In genomic region chr5:133952729-133953567, GRCh38 we compare ENCODE assay signal across 10 cellular contexts. TPM values are rescaled to one million over a fixed set of nuclear protein-coding genes. Genes with fewer than 3 reads are reported as not detected.
DNase-seq lines count a peak whose midpoint lies in the region; ATAC-seq and TF ChIP-seq lines count a peak whose summit lies in the region.
"Had no signal": no experiment of that assay in that cellular context is flagged by ENCODE, and none has a peak within 500 bp of the region (broad histone marks: within the 10 kb centered on the region; RNA-seq: fewer than 3 reads in every experiment).

No MANE protein-coding gene starts in this region.

- CTCF ChIA-PET in activated CD8-positive, alpha-beta T cell treated with anti-CD3 and anti-CD28 coated beads for 36 hours (lab: Charles Lee), result interaction anchor here (2.3 kb wide), 1 partner anchor 8 kb away, joined by 11 read pairs; no protein-coding TSS in a partner anchor
- CTCF ChIA-PET in activated CD8-positive, alpha-beta T cell treated with anti-CD3 and anti-CD28 coated beads, Interleukin-2, amount 10 ng/mL, durations not matched to agents 7 days and 5 days (lab: Charles Lee), result interaction anchor here (0.7 kb wide), 1 partner anchor 615 kb away, joined by 3 read pairs; no protein-coding TSS in a partner anchor

- H3K4me3 Mint-ChIP-seq in activated CD8-positive, alpha-beta T cell treated with anti-CD3 and anti-CD28 coated beads for 36 hours, result no peak overlapping the region
- H3K4me3 Mint-ChIP-seq in activated CD8-positive, alpha-beta T cell treated with anti-CD3 and anti-CD28 coated beads, Interleukin-2, amount 10 ng/mL, durations not matched to agents 7 days and 5 days, result no peak overlapping the region

- POLR2A ChIA-PET in activated CD8-positive, alpha-beta T cell treated with anti-CD3 and anti-CD28 coated beads for 36 hours (lab: Charles Lee), result interaction anchor here (0.6 kb wide), 1 partner anchor 11 kb away, joined by 3 read pairs; no protein-coding TSS in a partner anchor
- POLR2A ChIA-PET in activated CD8-positive, alpha-beta T cell treated with anti-CD3 and anti-CD28 coated beads, Interleukin-2, amount 10 ng/mL, durations not matched to agents 7 days and 5 days (lab: Charles Lee), result no interaction called here

- H3K27ac Mint-ChIP-seq in activated CD8-positive, alpha-beta T cell treated with anti-CD3 and anti-CD28 coated beads for 36 hours, result peak overlapping the region; percentile 16
- H3K27ac Mint-ChIP-seq in activated CD8-positive, alpha-beta T cell treated with anti-CD3 and anti-CD28 coated beads, Interleukin-2, amount 10 ng/mL, durations not matched to agents 7 days and 5 days, result no peak overlapping the region

- no peaks in the 10 kb centered on the region for H3K9me3 Mint-ChIP-seq in activated CD8-positive, alpha-beta T cell treated with anti-CD3 and anti-CD28 coated beads for 36 hours
- H3K9me3 Mint-ChIP-seq in activated CD8-positive, alpha-beta T cell treated with anti-CD3 and anti-CD28 coated beads, Interleukin-2, amount 10 ng/mL, durations not matched to agents 7 days and 5 days (ENCODE audit: insufficient read depth), result no peaks in the 10 kb centered on the region

- peaks cover 23% of the 10 kb centered on the region for H3K36me3 Mint-ChIP-seq in activated CD8-positive, alpha-beta T cell treated with anti-CD3 and anti-CD28 coated beads for 36 hours (ENCODE audit: low read depth)
- peaks cover 21% of the 10 kb centered on the region for H3K36me3 Mint-ChIP-seq in activated CD8-positive, alpha-beta T cell treated with anti-CD3 and anti-CD28 coated beads, Interleukin-2, amount 10 ng/mL, durations not matched to agents 7 days and 5 days (ENCODE audit: low read depth)

- ATAC-seq in activated CD8-positive, alpha-beta T cell treated with anti-CD3 and anti-CD28 coated beads for 36 hours, result no peak
- ATAC-seq in activated CD8-positive, alpha-beta T cell treated with anti-CD3 and anti-CD28 coated beads, Interleukin-2, amount 10 ng/mL, durations not matched to agents 7 days and 5 days, result no peak
- ATAC-seq in HG03196 (IDR thresholded peaks at IDR 0.05; ENCODE audit: unreplicated experiment), result no peak

- no peak for TF ChIP-seq CTCF in activated CD8-positive, alpha-beta T cell treated with anti-CD3 and anti-CD28 coated beads for 36 hours (IDR thresholded peaks at IDR 0.05)

- intact Hi-C loops in activated CD8-positive, alpha-beta T cell treated with anti-CD3 and anti-CD28 coated beads for 36 hours (cut with micrococcal nuclease), result no loop called here

- no peaks in the 10 kb centered on the region for H3K27me3 Mint-ChIP-seq in activated CD8-positive, alpha-beta T cell treated with anti-CD3 and anti-CD28 coated beads for 36 hours
- no peaks in the 10 kb centered on the region for H3K27me3 Mint-ChIP-seq in activated CD8-positive, alpha-beta T cell treated with anti-CD3 and anti-CD28 coated beads, Interleukin-2, amount 10 ng/mL, durations not matched to agents 7 days and 5 days (ENCODE audit: low read depth)

- peaks cover 10% of the 10 kb centered on the region for H3K4me1 Mint-ChIP-seq in activated CD8-positive, alpha-beta T cell treated with anti-CD3 and anti-CD28 coated beads for 36 hours (ENCODE audit: low read depth)
- peaks cover 7% of the 10 kb centered on the region for H3K4me1 Mint-ChIP-seq in activated CD8-positive, alpha-beta T cell treated with anti-CD3 and anti-CD28 coated beads, Interleukin-2, amount 10 ng/mL, durations not matched to agents 7 days and 5 days (ENCODE audit: low read depth)

- DNase-seq in activated CD8-positive, alpha-beta T cell treated with anti-CD3 and anti-CD28 coated beads for 36 hours, result no peak
- no peak for DNase-seq in activated CD8-positive, alpha-beta T cell treated with anti-CD3 and anti-CD28 coated beads, Interleukin-2, amount 10 ng/mL, durations not matched to agents 7 days and 5 days
- DNase-seq in ecto neural progenitor cell (ENCODE audit: low spot score), result peak; percentile 32
- peak; percentile 82 for DNase-seq in mesenteric fat pad (ENCODE audit: low spot score)
- peak; percentile 66 for DNase-seq in ureter (ENCODE audit: low spot score)
- no peak for DNase-seq in HT-29 (ENCODE audit: low spot score)
- no peak for DNase-seq in KG1 (lab: John Stamatoyannopoulos, UW)
- DNase-seq: KBM-7; stimulated activated CD4-positive, alpha-beta T cell treated with anti-CD3 and anti-CD28 coated beads, Interleukin-1b, Interleukin-23, amount 100 ng/mL, for 48 hours had no signal

RNA-seq across cellular contexts. Expression of gene C5orf15, which starts 15.5 kb away (rescaled TPM):
- 10 to 100 TPM; 27.4 to 30.8 TPM for total RNA-seq in activated CD8-positive, alpha-beta T cell treated with anti-CD3 and anti-CD28 coated beads for 36 hours
- total RNA-seq in activated CD8-positive, alpha-beta T cell treated with anti-CD3 and anti-CD28 coated beads, Interleukin-2, amount 10 ng/mL, durations not matched to agents 7 days and 5 days, result 10 to 100 TPM; 19.2 to 21.3 TPM
- total RNA-seq in mesenteric fat pad (29.7 TPM), ureter (28.0 TPM)
- 25.0 and 32.2 TPM in 2 replicates for total RNA-seq in HT-29 (2014; rRNA removed; shearing (Covaris generic))

RNA-seq across cellular contexts. Expression of gene VDAC1, which starts 51.8 kb away (rescaled TPM):
- 100 to 1,000 TPM; 481 to 484 TPM for total RNA-seq in activated CD8-positive, alpha-beta T cell treated with anti-CD3 and anti-CD28 coated beads for 36 hours
- total RNA-seq in activated CD8-positive, alpha-beta T cell treated with anti-CD3 and anti-CD28 coated beads, Interleukin-2, amount 10 ng/mL, durations not matched to agents 7 days and 5 days, result 100 to 1,000 TPM; 250 to 259 TPM
- 165 TPM for total RNA-seq in mesenteric fat pad
- total RNA-seq in ureter, result 167 TPM
- total RNA-seq in HT-29 (2014; rRNA removed; shearing (Covaris generic)), result 116 and 129 TPM in 2 replicates

Comparison
In these comparisons a context has a peak if more than half of its experiments do, and no peak if none do; other contexts are left out.
1. DNase-seq: peak in ecto neural progenitor cell (single experiment), mesenteric fat pad (single experiment) and ureter (single experiment); none in activated CD8-positive, alpha-beta T cell treated with anti-CD3 and anti-CD28 coated beads for 36 hours (single experiment), activated CD8-positive, alpha-beta T cell treated with anti-CD3 and anti-CD28 coated beads, Interleukin-2, amount 10 ng/mL, durations not matched to agents 7 days and 5 days (single experiment), HT-29 (single experiment) and KG1 (single experiment).